ENCODE assay signal across 1 cellular context in genomic region chr3:112247351-112247750, GRCh38.
TF ChIP-seq lines count a peak whose summit lies in the region.

No MANE protein-coding gene starts in this region.

TF ChIP-seq in GM12878, 131 proteins besides CTCF, POLR2A, EP300 and RAD21 (continued from another document):
- TF ChIP-seq E2F8 (IDR thresholded peaks at IDR 0.05; ENCODE audit: low read depth, partially characterized antibody) (no peak), EGR1 (IDR thresholded peaks at IDR 0.05; ENCODE audit: borderline replicate concordance in 1 of 2, low read depth in 2 of 2, low read length in 2 of 2) (no peak), ZBED1 (IDR thresholded peaks at IDR 0.05; ENCODE audit: borderline replicate concordance) (no peak), RBBP5 (conservative IDR thresholded peaks at IDR 0.05) (no peak), YY1 (IDR thresholded peaks at IDR 0.05; ENCODE audit: low read depth, low read length) (no peak), TCF12 (IDR thresholded peaks at IDR 0.05; ENCODE audit: low read depth, low read length) (no peak), KLF5 (IDR thresholded peaks at IDR 0.05; ENCODE audit: partially characterized antibody) (no peak), RELA (IDR thresholded peaks at IDR 0.05; ENCODE audit: borderline replicate concordance, partially characterized antibody) (no peak), SMC3 (IDR thresholded peaks at IDR 0.05; ENCODE audit: borderline replicate concordance, low read length) (no peak), HDAC6 (IDR thresholded peaks at IDR 0.05; ENCODE audit: unreplicated experiment) (no peak), BMI1 (IDR thresholded peaks at IDR 0.05; ENCODE audit: borderline replicate concordance) (no peak), FOXM1 (IDR thresholded peaks at IDR 0.05; ENCODE audit: low read depth, low read length) (no peak), MLLT1 (IDR thresholded peaks at IDR 0.05) (no peak)
- TF ChIP-seq, protein P1, sequence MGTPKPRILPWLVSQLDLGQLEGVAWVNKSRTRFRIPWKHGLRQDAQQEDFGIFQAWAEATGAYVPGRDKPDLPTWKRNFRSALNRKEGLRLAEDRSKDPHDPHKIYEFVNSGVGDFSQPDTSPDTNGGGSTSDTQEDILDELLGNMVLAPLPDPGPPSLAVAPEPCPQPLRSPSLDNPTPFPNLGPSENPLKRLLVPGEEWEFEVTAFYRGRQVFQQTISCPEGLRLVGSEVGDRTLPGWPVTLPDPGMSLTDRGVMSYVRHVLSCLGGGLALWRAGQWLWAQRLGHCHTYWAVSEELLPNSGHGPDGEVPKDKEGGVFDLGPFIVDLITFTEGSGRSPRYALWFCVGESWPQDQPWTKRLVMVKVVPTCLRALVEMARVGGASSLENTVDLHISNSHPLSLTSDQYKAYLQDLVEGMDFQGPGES (IDR thresholded peaks at IDR 0.05): no peak
